18 cellular contexts compared by ENCODE assay signal in genomic region chr15:90599639-90600038, GRCh38.
DNase-seq lines count a peak whose midpoint lies in the region; ATAC-seq and TF ChIP-seq lines count a peak whose summit lies in the region.
"Had no signal": no experiment of that assay in that cellular context is flagged by ENCODE, and none has a peak within 500 bp of the region (broad histone marks: within the 10 kb centered on the region; RNA-seq: fewer than 3 reads in every experiment).

No MANE protein-coding gene starts in this region.

- no peaks in the 10 kb centered on the region for H3K9me2 ChIP-seq in MM.1S (replicated peaks; ENCODE audit: insufficient read depth, low read length)

- peaks cover 86% of the 10 kb centered on the region for H3K4me1 Mint-ChIP-seq in activated naive CD4-positive, alpha-beta T cell treated with anti-CD3 and anti-CD28 coated beads, Interleukin-2, amount 50 U/mL, for 24 hours
- peaks cover 48% of the 10 kb centered on the region for H3K4me1 Mint-ChIP-seq in central memory CD8-positive, alpha-beta T cell

- no peaks in the 10 kb centered on the region for H4K20me1 ChIP-seq in MM.1S (ENCODE audit: insufficient read depth, low read length)

- peaks cover 13% of the 10 kb centered on the region for H3K4me1 ChIP-seq in MM.1S (ENCODE audit: low read length)
- H3K4me1 ChIP-seq: Caco-2 had no signal

- H3K79me2 ChIP-seq in MM.1S (ENCODE audit: low read length) = no peaks in the 10 kb centered on the region

- H2AFZ ChIP-seq in MM.1S (ENCODE audit: low read length) = no peak overlapping the region

- H3K27ac Mint-ChIP-seq in activated naive CD4-positive, alpha-beta T cell treated with anti-CD3 and anti-CD28 coated beads, Interleukin-2, amount 50 U/mL, for 24 hours = peak overlapping the region; percentile 96
- H3K27ac Mint-ChIP-seq in central memory CD8-positive, alpha-beta T cell (ENCODE audit: low read depth) = peak overlapping the region; percentile 49

- no peaks in the 10 kb centered on the region for H3K36me3 ChIP-seq in MM.1S (replicated peaks; ENCODE audit: insufficient read depth, low read length)
- H3K36me3 ChIP-seq: neutrophil had no signal

- DNase-seq in activated naive CD4-positive, alpha-beta T cell (lab: John Stamatoyannopoulos, UW) = no peak
- DNase-seq in central memory CD8-positive, alpha-beta T cell (ENCODE audit: low spot score in 2 of 2) = no peak
- DNase-seq in MM.1S = no peak
- DNase-seq in cerebellum (ENCODE audit: low spot score) = no peak
- no peak for DNase-seq in DMS53 (lab: John Stamatoyannopoulos, UW)
- DNase-seq in kidney glomerular epithelial cell (lab: John Stamatoyannopoulos, UW) = no peak
- DNase-seq: activated gamma-delta T cell; Caco-2; glutamatergic neuron; midbrain; NCI-H187; NCI-H345; stimulated activated CD4-positive, alpha-beta T cell treated with anti-CD3 and anti-CD28 coated beads, Interleukin-4, amount 100 ng/mL, for 24 hours had no signal

- peaks cover 2% of the 10 kb centered on the region; the same call in 1 of the 2 replicates for H3F3A ChIP-seq in MM.1S (ENCODE audit: insufficient read depth, low read length)

- peak overlapping the region; percentile 8 for H3K4me3 Mint-ChIP-seq in activated naive CD4-positive, alpha-beta T cell treated with anti-CD3 and anti-CD28 coated beads, Interleukin-2, amount 50 U/mL, for 24 hours
- H3K4me3 Mint-ChIP-seq in central memory CD8-positive, alpha-beta T cell = no peak overlapping the region

- no peak overlapping the region for H3K4me2 ChIP-seq in MM.1S (ENCODE audit: low read depth, low read length)

- no peaks in the 10 kb centered on the region for H3K9me3 ChIP-seq in MM.1S (replicated peaks; ENCODE audit: insufficient read depth, low read length)
- H3K9me3 ChIP-seq: Caco-2, neutrophil had no signal

- H3K27me3 ChIP-seq in MM.1S (replicated peaks; ENCODE audit: insufficient read depth, low read length) = no peaks in the 10 kb centered on the region

- H3K4me3 ChIP-seq in MM.1S (ENCODE audit: low read length) = no peak overlapping the region

- H3K27me3 Mint-ChIP-seq in activated naive CD4-positive, alpha-beta T cell treated with anti-CD3 and anti-CD28 coated beads, Interleukin-2, amount 50 U/mL, for 24 hours = no peaks in the 10 kb centered on the region
- no peaks in the 10 kb centered on the region for H3K27me3 Mint-ChIP-seq in central memory CD8-positive, alpha-beta T cell
- H3K27me3 Mint-ChIP-seq: IgD-negative memory B cell had no signal

- TF ChIP-seq CTCF in VCaP (conservative IDR thresholded peaks at IDR 0.05) (no peak), MM.1S (IDR thresholded peaks at IDR 0.05; ENCODE audit: low read length) (no peak)

- no peak for ATAC-seq in central memory CD8-positive, alpha-beta T cell (replicated peaks; ENCODE audit: extremely low read depth, poor library complexity, severe bottlenecking)
- ATAC-seq: left lobe of liver had no signal

- no peaks in the 10 kb centered on the region for H3K9me3 Mint-ChIP-seq in activated naive CD4-positive, alpha-beta T cell treated with anti-CD3 and anti-CD28 coated beads, Interleukin-2, amount 50 U/mL, for 24 hours
- H3K9me3 Mint-ChIP-seq in central memory CD8-positive, alpha-beta T cell = no peaks in the 10 kb centered on the region
- H3K9me3 Mint-ChIP-seq: IgD-negative memory B cell had no signal

- no peak overlapping the region for H3K9ac ChIP-seq in MM.1S (ENCODE audit: low read length)

- H3K27ac ChIP-seq in VCaP (peak overlapping the region; percentile 92), MM.1S (ENCODE audit: low read length) (no peak overlapping the region)
- H3K27ac ChIP-seq: neutrophil had no signal

- peaks cover 12% of the 10 kb centered on the region for H3K36me3 Mint-ChIP-seq in activated naive CD4-positive, alpha-beta T cell treated with anti-CD3 and anti-CD28 coated beads, Interleukin-2, amount 50 U/mL, for 24 hours
- H3K36me3 Mint-ChIP-seq in central memory CD8-positive, alpha-beta T cell (ENCODE audit: insufficient read depth) = peaks cover 8% of the 10 kb centered on the region
